8 cellular contexts compared by ENCODE assay signal in genomic region chr4:6688879-6689505, GRCh38. TPM values are rescaled to one million over a fixed set of nuclear protein-coding genes. Genes with fewer than 3 reads are reported as not detected.
A peak's percentile ranks its signal among the peaks of the same experiment; 100 is the strongest.
DNase-seq lines count a peak whose midpoint lies in the region; ATAC-seq and TF ChIP-seq lines count a peak whose summit lies in the region.

No MANE protein-coding gene starts in this region.

- H3K4me1 Mint-ChIP-seq in CD4-positive, alpha-beta memory T cell, result peaks cover 55 to 88% (median 72%) of the 10 kb centered on the region in 4 donors
- H3K4me1 Mint-ChIP-seq in natural killer cell treated with Interleukin-12 subunit alpha and Interleukin-12 subunit beta and Interleukin-15 and Interleukin-18, amount 100 ng/mL, for 72 hours (ENCODE audit: low read depth in 2 of 2), result peaks cover 63 to 65% of the 10 kb centered on the region in 2 donors

- peak; percentile 60 to 92 (median 64) for DNase-seq in CD4-positive, alpha-beta memory T cell
- DNase-seq in LoVo (ENCODE audit: low spot score), result peak; percentile 82
- peak; percentile 66 to 67 for DNase-seq in activated CD4-positive, alpha-beta T cell treated with anti-CD3 and anti-CD28 coated beads, Interleukin-2, amount 50 U/mL, for 4 hours
- peak; percentile 84 for DNase-seq in natural killer cell treated with Interleukin-12 subunit alpha and Interleukin-12 subunit beta and Interleukin-15 and Interleukin-18, amount 100 ng/mL, for 72 hours (ENCODE audit: low spot score)
- DNase-seq in stomach, result peak; percentile 76
- DNase-seq in NCI-H345 (lab: John Stamatoyannopoulos, UW), result no peak

- TF ChIP-seq CTCF in stomach (IDR thresholded peaks at IDR 0.05), result no peak

- 8 to 36% (median 14%) methylated on average over 21 to 23 of the region's 23 CpGs for WGBS in stomach, 5 donors

- no peaks in the 10 kb centered on the region for H3K27me3 Mint-ChIP-seq in CD4-positive, alpha-beta memory T cell
- no peaks in the 10 kb centered on the region for H3K27me3 Mint-ChIP-seq in natural killer cell treated with Interleukin-12 subunit alpha and Interleukin-12 subunit beta and Interleukin-15 and Interleukin-18, amount 100 ng/mL, for 72 hours

- H3K36me3 ChIP-seq in CD4-positive, alpha-beta memory T cell (ENCODE audit: insufficient read depth, low read length), result no peaks in the 10 kb centered on the region
- H3K36me3 ChIP-seq in duodenal mucosa (ENCODE audit: control insufficient read depth in 1 of 2, insufficient read depth in 2 of 2, low read length in 2 of 2), result no peaks in the 10 kb centered on the region
- no peaks in the 10 kb centered on the region for H3K36me3 ChIP-seq in stomach

- no peaks in the 10 kb centered on the region for H3K9me3 ChIP-seq in CD4-positive, alpha-beta memory T cell (ENCODE audit: control insufficient read depth in 1 of 2, low read length in 2 of 2)
- H3K9me3 ChIP-seq in duodenal mucosa (ENCODE audit: control insufficient read depth in 1 of 2, low read length in 2 of 2) (no peaks in the 10 kb centered on the region), stomach (no peaks in the 10 kb centered on the region)

- peak overlapping the region; percentile 18 to 55 for H3K4me3 ChIP-seq in CD4-positive, alpha-beta memory T cell (ENCODE audit: low read length in 2 of 2)
- peak overlapping the region; percentile 55 to 62 for H3K4me3 ChIP-seq in duodenal mucosa (ENCODE audit: low read depth in 1 of 2, low read length in 2 of 2)
- peak overlapping the region in 3 of 4 donors; percentile 12 to 20 (median 17) for H3K4me3 ChIP-seq in stomach

- no peaks in the 10 kb centered on the region for H3K27me3 ChIP-seq in CD4-positive, alpha-beta memory T cell (ENCODE audit: insufficient read depth, low read length)
- H3K27me3 ChIP-seq in duodenal mucosa (ENCODE audit: control insufficient read depth in 1 of 2, insufficient read depth in 2 of 2, low read length in 2 of 2) (no peaks in the 10 kb centered on the region), stomach (no peaks in the 10 kb centered on the region)

- peak overlapping the region; percentile 89 to 99 (median 97) for H3K27ac Mint-ChIP-seq in CD4-positive, alpha-beta memory T cell
- peak overlapping the region; percentile 97 to 99 for H3K27ac Mint-ChIP-seq in natural killer cell treated with Interleukin-12 subunit alpha and Interleukin-12 subunit beta and Interleukin-15 and Interleukin-18, amount 100 ng/mL, for 72 hours

- H3K4me3 Mint-ChIP-seq in CD4-positive, alpha-beta memory T cell, result peak overlapping the region; percentile 87 to 97 (median 93)
- H3K4me3 Mint-ChIP-seq in natural killer cell treated with Interleukin-12 subunit alpha and Interleukin-12 subunit beta and Interleukin-15 and Interleukin-18, amount 100 ng/mL, for 72 hours, result peak overlapping the region; percentile 91

- intact Hi-C loops in CD4-positive, alpha-beta memory T cell (cut with micrococcal nuclease), result loop anchor here (1.0 kb wide), 3 partner anchors 15 to 27 kb away; partner anchors contain the start of genes BLOC1S4 and MRFAP1L1
- intact Hi-C loops in stomach (cut with DNase I; ENCODE audit: low total_unique reads), result no loop called here

- peak; percentile 94 for ATAC-seq in GM21619 (IDR thresholded peaks at IDR 0.05; ENCODE audit: unreplicated experiment)
- peak; percentile 91 for ATAC-seq in natural killer cell treated with Interleukin-12 subunit alpha and Interleukin-12 subunit beta and Interleukin-15 and Interleukin-18, amount 100 ng/mL, for 72 hours

- no peaks in the 10 kb centered on the region for H3K9me3 Mint-ChIP-seq in CD4-positive, alpha-beta memory T cell
- H3K9me3 Mint-ChIP-seq in natural killer cell treated with Interleukin-12 subunit alpha and Interleukin-12 subunit beta and Interleukin-15 and Interleukin-18, amount 100 ng/mL, for 72 hours, result no peaks in the 10 kb centered on the region

- H3K9ac ChIP-seq in duodenal mucosa (ENCODE audit: low read depth in 1 of 2, low read length in 2 of 2), result peak overlapping the region in 1 of 2 donors; percentile 29

- CTCF ChIA-PET in CD4-positive, alpha-beta memory T cell (lab: Charles Lee; ENCODE audit: partially characterized antibody), result interaction anchor here (2.0 to 7.0 kb wide), 6 partner anchors 8 to 49 kb away, joined by 6 to 155 read pairs (median 36); partner anchors contain the start of genes MRFAP1 and MRFAP1L1

- peaks cover 73% of the 10 kb centered on the region for H3K4me1 ChIP-seq in CD4-positive, alpha-beta memory T cell (ENCODE audit: insufficient read depth, low read length)
- H3K4me1 ChIP-seq in duodenal mucosa (ENCODE audit: control insufficient read depth in 1 of 2, insufficient read depth in 2 of 2, low read length in 2 of 2) (peaks cover 13 to 20% of the 10 kb centered on the region in 2 donors), stomach (peaks cover 31 to 47% (median 41%) of the 10 kb centered on the region in 4 donors)

- no peak for TF ChIP-seq EP300 in stomach (IDR thresholded peaks at IDR 0.05)

- H3K36me3 Mint-ChIP-seq in CD4-positive, alpha-beta memory T cell, result peaks cover 6 to 25% of the 10 kb centered on the region in 2 donors
- no peaks in the 10 kb centered on the region for H3K36me3 Mint-ChIP-seq in natural killer cell treated with Interleukin-12 subunit alpha and Interleukin-12 subunit beta and Interleukin-15 and Interleukin-18, amount 100 ng/mL, for 72 hours

- no peak for TF ChIP-seq POLR2A in stomach (IDR thresholded peaks at IDR 0.05)

- H3K27ac ChIP-seq in CD4-positive, alpha-beta memory T cell (ENCODE audit: low read depth, low read length), result peak overlapping the region; percentile 62
- H3K27ac ChIP-seq in duodenal mucosa (ENCODE audit: low read depth, low read length) (peak overlapping the region; percentile 36), stomach (peak overlapping the region; percentile 77 to 92 (median 85))

- POLR2A ChIA-PET in CD4-positive, alpha-beta memory T cell (lab: Charles Lee; ENCODE audit: partially characterized antibody), result interaction anchor here (0.6 to 34.5 kb wide), 8 partner anchors 11 to 380 kb away, joined by 3 to 1401 read pairs (median 12); partner anchors contain the start of genes BLOC1S4, GRPEL1, MRFAP1 and MRFAP1L1

RNA-seq across cellular contexts. Expression of gene S100P, which starts 4.7 kb away (rescaled TPM):
- total RNA-seq in CD4-positive, alpha-beta memory T cell, result 1 to 10 TPM; 2.0 to 2.1 TPM
- polyA plus RNA-seq in CD4-positive, alpha-beta memory T cell, result 1 to 10 TPM; 1.3 to 3.9 TPM
- total RNA-seq in natural killer cell treated with Interleukin-12 subunit alpha and Interleukin-12 subunit beta and Interleukin-15 and Interleukin-18, amount 100 ng/mL, for 72 hours, result 1 to 10 TPM; 4.5 to 5.1 TPM
- 100 to 1,000 TPM in 2 of 5 donors, 10 to 100 TPM in 1, 1 to 10 TPM in 1, not detected in 1; 3.1 to 237 (median 93.3) TPM for total RNA-seq in stomach
- 1,000 to 10,000 TPM in 1 of 3 donors, 100 to 1,000 TPM in 2; 142 to 2,173 (median 337) TPM for polyA plus RNA-seq in stomach

RNA-seq across cellular contexts. Expression of gene MRFAP1L1, which starts 20.7 kb away (rescaled TPM):
- 100 to 1,000 TPM; 127 to 134 TPM for total RNA-seq in CD4-positive, alpha-beta memory T cell
- polyA plus RNA-seq in CD4-positive, alpha-beta memory T cell, result 100 to 1,000 TPM; 132 to 147 TPM
- 10 to 100 TPM; 44.0 to 55.1 TPM for total RNA-seq in natural killer cell treated with Interleukin-12 subunit alpha and Interleukin-12 subunit beta and Interleukin-15 and Interleukin-18, amount 100 ng/mL, for 72 hours
- total RNA-seq in stomach, result 10 to 100 TPM in 4 of 5 donors, 1 to 10 TPM in 1; 2.3 to 60.7 (median 51.7) TPM
- polyA plus RNA-seq in stomach, result 10 to 100 TPM; 54.6 to 61.9 (median 57.3) TPM

RNA-seq across cellular contexts. Expression of gene BLOC1S4, which starts 27.0 kb away (rescaled TPM):
- 10 to 100 TPM; 35.3 to 37.8 TPM for total RNA-seq in CD4-positive, alpha-beta memory T cell
- 10 to 100 TPM; 72.6 to 76.2 TPM for polyA plus RNA-seq in CD4-positive, alpha-beta memory T cell
- total RNA-seq in natural killer cell treated with Interleukin-12 subunit alpha and Interleukin-12 subunit beta and Interleukin-15 and Interleukin-18, amount 100 ng/mL, for 72 hours, result 10 to 100 TPM; 15.9 to 16.7 TPM
- 10 to 100 TPM in 4 of 5 donors, 1 to 10 TPM in 1; 9.5 to 64.3 (median 31.5) TPM for total RNA-seq in stomach
- 10 to 100 TPM in 1 of 3 donors, 1 to 10 TPM in 2; 8.4 to 13.1 (median 8.9) TPM for polyA plus RNA-seq in stomach

RNA-seq across cellular contexts. Expression of gene MRFAP1, which starts 48.5 kb away (rescaled TPM):
- 100 to 1,000 TPM; 149 to 157 TPM for total RNA-seq in CD4-positive, alpha-beta memory T cell
- 100 to 1,000 TPM; 156 to 169 TPM for polyA plus RNA-seq in CD4-positive, alpha-beta memory T cell
- 100 to 1,000 TPM; 102 to 123 TPM for total RNA-seq in natural killer cell treated with Interleukin-12 subunit alpha and Interleukin-12 subunit beta and Interleukin-15 and Interleukin-18, amount 100 ng/mL, for 72 hours
- total RNA-seq in stomach, result 100 to 1,000 TPM in 3 of 5 donors, 10 to 100 TPM in 2; 51.9 to 369 (median 105) TPM
- polyA plus RNA-seq in stomach, result 100 to 1,000 TPM; 234 to 315 (median 267) TPM
